Comparison of ENCODE assay signal across 1 cellular context in genomic region chr2:235497096-235497495, GRCh38.
TF ChIP-seq lines count a peak whose summit lies in the region.

No MANE protein-coding gene starts in this region.

TF ChIP-seq in HepG2, 621 proteins besides CTCF, POLR2A, EP300 and RAD21:
- TF ChIP-seq FUBP1 (CRISPR knock-in tag; IDR thresholded peaks at IDR 0.05; ENCODE audit: borderline replicate concordance): no peak
- no peak for TF ChIP-seq ZNF777 (CRISPR knock-in tag; IDR thresholded peaks at IDR 0.05)
- TF ChIP-seq ZNF136 (CRISPR knock-in tag; IDR thresholded peaks at IDR 0.05; ENCODE audit: low read depth): no peak
- TF ChIP-seq ZNF558 (CRISPR knock-in tag; IDR thresholded peaks at IDR 0.05; ENCODE audit: borderline replicate concordance): no peak
- peak; percentile 20 for TF ChIP-seq ASH2L (IDR thresholded peaks at IDR 0.05; ENCODE audit: insufficient read length, low read depth, low read length)
- TF ChIP-seq STAG1 (CRISPR knock-in tag; IDR thresholded peaks at IDR 0.05): peak; percentile 30; the same call in 1 of the 2 replicates
